Comparison of ENCODE assay signal across 8 cellular contexts in the genomic region with DNA sequence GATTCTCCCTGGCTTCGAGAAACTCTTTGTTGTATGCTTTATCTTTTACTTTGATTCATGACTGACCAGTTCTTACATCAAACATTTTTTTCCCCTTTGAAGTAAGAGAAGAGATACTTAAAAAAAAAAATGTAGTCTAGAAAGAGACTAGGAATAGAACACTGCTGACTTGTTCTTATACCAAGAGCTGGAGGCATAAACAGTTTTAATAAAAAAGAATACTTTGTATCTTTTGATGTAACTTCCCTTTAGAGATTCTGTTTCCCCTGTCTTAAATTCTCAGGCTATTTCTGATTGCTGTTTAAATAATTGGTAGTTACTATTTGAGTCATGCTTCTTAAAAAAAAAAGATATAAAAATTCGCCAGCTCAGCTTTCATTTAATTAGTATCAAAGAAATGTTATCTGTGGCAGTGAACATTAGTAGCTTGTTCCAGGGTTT. TPM values are rescaled to one million over a fixed set of nuclear protein-coding genes. Genes with fewer than 3 reads are reported as not detected.
DNase-seq lines count a peak whose midpoint lies in the region; ATAC-seq and TF ChIP-seq lines count a peak whose summit lies in the region.

No MANE protein-coding gene starts in this region.

- peak overlapping the region; percentile 6 for H3K27ac ChIP-seq in hepatocyte
- peak overlapping the region in 3 of 5 donors; percentile 1 to 28 (median 23) for H3K27ac ChIP-seq in stomach
- peak overlapping the region in 2 of 10 donors; percentile 17 to 29 for H3K27ac ChIP-seq in heart right ventricle

- in situ Hi-C loops in KBM-7 (cut with MboI; ENCODE audit: low pct_unique_long_range_greater_than_20kb, low sequenced_read_pairs), result no loop called here

- TF ChIP-seq POLR2A in stomach (IDR thresholded peaks at IDR 0.05), result no peak

- H3K36me3 Mint-ChIP-seq in activated T-cell treated with anti-CD3 and anti-CD28 coated beads, Interleukin-2, amount 50 U/mL, for 72 hours (ENCODE audit: insufficient read depth in 2 of 2), result peaks cover 6 to 42% of the 10 kb centered on the region in 2 donors
- H3K36me3 Mint-ChIP-seq in activated CD4-positive, alpha-beta memory T cell treated with anti-CD3 and anti-CD28 coated beads, Interleukin-2, amount 10 ng/mL, durations not matched to agents 7 days and 5 days (ENCODE audit: low read depth), result peaks cover 39% of the 10 kb centered on the region

- no peak for DNase-seq in activated T-cell treated with anti-CD3 and anti-CD28 coated beads, Interleukin-2, amount 50 U/mL, for 72 hours
- no peak for DNase-seq in activated T-cell treated with anti-CD3 and anti-CD28 coated beads, Interleukin-2, amount 50 U/mL, for 48 hours
- DNase-seq in activated CD4-positive, alpha-beta memory T cell treated with anti-CD3 and anti-CD28 coated beads, Interleukin-2, amount 10 ng/mL, durations not matched to agents 7 days and 5 days, result no peak
- no peak for DNase-seq in hepatocyte (ENCODE audit: low spot score)
- no peak for DNase-seq in stomach
- DNase-seq in KBM-7, result no peak
- no peak for DNase-seq in heart right ventricle

- TF ChIP-seq CTCF in hepatocyte (IDR thresholded peaks at IDR 0.05; ENCODE audit: poor library complexity), result no peak
- TF ChIP-seq CTCF in stomach (IDR thresholded peaks at IDR 0.05), result no peak
- TF ChIP-seq CTCF in heart right ventricle (IDR thresholded peaks at IDR 0.05), result no peak

- H3K27ac Mint-ChIP-seq in activated T-cell treated with anti-CD3 and anti-CD28 coated beads, Interleukin-2, amount 50 U/mL, for 72 hours, result peak overlapping the region; percentile 64
- peak overlapping the region; percentile 33 for H3K27ac Mint-ChIP-seq in activated CD4-positive, alpha-beta memory T cell treated with anti-CD3 and anti-CD28 coated beads, Interleukin-2, amount 10 ng/mL, durations not matched to agents 7 days and 5 days

- CTCF ChIA-PET in activated CD4-positive, alpha-beta memory T cell treated with anti-CD3 and anti-CD28 coated beads, Interleukin-2, amount 10 ng/mL, durations not matched to agents 7 days and 5 days (lab: Charles Lee), result interaction anchor here (1.7 kb wide), 1 partner anchor 25 kb away, joined by 3 read pairs; no protein-coding TSS in a partner anchor

- H3K9me3 ChIP-seq in hepatocyte (ENCODE audit: low read depth) (no peaks in the 10 kb centered on the region), stomach (no peaks in the 10 kb centered on the region), heart right ventricle (no peaks in the 10 kb centered on the region)

- H3K36me3 ChIP-seq in hepatocyte (replicated peaks; ENCODE audit: insufficient read depth, low read depth) (no peaks in the 10 kb centered on the region), stomach (peaks cover 0 to 8% (median 0%) of the 10 kb centered on the region in 4 donors), heart right ventricle (peaks cover 0 to 11% (median 0%) of the 10 kb centered on the region in 9 donors)

- H2AFZ ChIP-seq in hepatocyte, result no peak overlapping the region

- POLR2A ChIA-PET in activated CD4-positive, alpha-beta memory T cell treated with anti-CD3 and anti-CD28 coated beads, Interleukin-2, amount 10 ng/mL, durations not matched to agents 7 days and 5 days (lab: Charles Lee), result no interaction called here

- H3K9me2 ChIP-seq in hepatocyte (replicated peaks; ENCODE audit: insufficient read depth), result no peaks in the 10 kb centered on the region

- H3K9me3 Mint-ChIP-seq in activated T-cell treated with anti-CD3 and anti-CD28 coated beads, Interleukin-2, amount 50 U/mL, for 72 hours, result no peaks in the 10 kb centered on the region
- no peaks in the 10 kb centered on the region for H3K9me3 Mint-ChIP-seq in activated CD4-positive, alpha-beta memory T cell treated with anti-CD3 and anti-CD28 coated beads, Interleukin-2, amount 10 ng/mL, durations not matched to agents 7 days and 5 days

- peak overlapping the region; percentile 96 to 97 for H3K4me3 Mint-ChIP-seq in activated T-cell treated with anti-CD3 and anti-CD28 coated beads, Interleukin-2, amount 50 U/mL, for 72 hours
- peak overlapping the region; percentile 90 for H3K4me3 Mint-ChIP-seq in activated CD4-positive, alpha-beta memory T cell treated with anti-CD3 and anti-CD28 coated beads, Interleukin-2, amount 10 ng/mL, durations not matched to agents 7 days and 5 days

- peaks cover 93% of the 10 kb centered on the region for H3K79me2 ChIP-seq in hepatocyte

- 44% methylated on average over 2 of the region's 2 CpGs for WGBS in hepatocyte (ENCODE audit: low lambda C conversion rate, missing lambda C conversion rate)
- 11 to 18% (median 17%) methylated on average over 2 of the region's 2 CpGs for WGBS in stomach, 5 donors
- WGBS in heart right ventricle, 2 donors, result 26 to 33% methylated on average over 2 of the region's 2 CpGs

- ATAC-seq in activated T-cell treated with anti-CD3 and anti-CD28 coated beads, Interleukin-2, amount 50 U/mL, for 72 hours (replicated peaks in 1 of 2), result no peak
- ATAC-seq in GM18909 (IDR thresholded peaks at IDR 0.05; ENCODE audit: poor library complexity, unreplicated experiment), result no peak
- no peak for ATAC-seq in heart right ventricle

- peak overlapping the region; percentile 83 for H3K4me2 ChIP-seq in hepatocyte

- no peaks in the 10 kb centered on the region for H3K27me3 Mint-ChIP-seq in activated T-cell treated with anti-CD3 and anti-CD28 coated beads, Interleukin-2, amount 50 U/mL, for 72 hours (ENCODE audit: low read depth)
- H3K27me3 Mint-ChIP-seq in activated CD4-positive, alpha-beta memory T cell treated with anti-CD3 and anti-CD28 coated beads, Interleukin-2, amount 10 ng/mL, durations not matched to agents 7 days and 5 days, result no peaks in the 10 kb centered on the region

- intact Hi-C loops in stomach (cut with DNase I; ENCODE audit: low total_unique reads) (no loop called here), heart right ventricle (cut with DNase I) (no loop called here)

- H3K27me3 ChIP-seq in hepatocyte (no peaks in the 10 kb centered on the region), stomach (no peaks in the 10 kb centered on the region), heart right ventricle (no peaks in the 10 kb centered on the region)

- no peak overlapping the region for H3K4me3 ChIP-seq in hepatocyte
- no peak overlapping the region for H3K4me3 ChIP-seq in stomach
- no peak overlapping the region for H3K4me3 ChIP-seq in heart right ventricle

- no peak for TF ChIP-seq EP300 in stomach (IDR thresholded peaks at IDR 0.05)

- peaks cover 87% of the 10 kb centered on the region for H3K4me1 Mint-ChIP-seq in activated T-cell treated with anti-CD3 and anti-CD28 coated beads, Interleukin-2, amount 50 U/mL, for 72 hours (ENCODE audit: low read depth)
- H3K4me1 Mint-ChIP-seq in activated CD4-positive, alpha-beta memory T cell treated with anti-CD3 and anti-CD28 coated beads, Interleukin-2, amount 10 ng/mL, durations not matched to agents 7 days and 5 days, result peaks cover 79% of the 10 kb centered on the region

- H3K4me1 ChIP-seq in hepatocyte (ENCODE audit: insufficient read depth) (peaks cover 36% of the 10 kb centered on the region), stomach (peaks cover 62 to 87% (median 78%) of the 10 kb centered on the region in 4 donors), heart right ventricle (peaks cover 3 to 85% (median 63%) of the 10 kb centered on the region in 9 donors)

- peaks cover 83% of the 10 kb centered on the region for H4K20me1 ChIP-seq in hepatocyte (ENCODE audit: insufficient read depth, poor library complexity, severe bottlenecking)

RNA-seq across cellular contexts. Expression of gene ASXL1, which starts 4.8 kb away (rescaled TPM):
- total RNA-seq in activated T-cell treated with anti-CD3 and anti-CD28 coated beads, Interleukin-2, amount 50 U/mL, for 72 hours, result 100 to 1,000 TPM; 158 to 168 TPM
- total RNA-seq in activated CD4-positive, alpha-beta memory T cell treated with anti-CD3 and anti-CD28 coated beads, Interleukin-2, amount 10 ng/mL, durations not matched to agents 7 days and 5 days, result 100 to 1,000 TPM; 113 to 118 TPM
- total RNA-seq in hepatocyte, result 59.6 and 82.0 TPM in 2 replicates
- 95.6 and 126 TPM in 2 replicates for polyA plus RNA-seq in hepatocyte
- 100 to 1,000 TPM in 2 of 5 donors, 10 to 100 TPM in 3; 50.4 to 185 (median 75.5) TPM for total RNA-seq in stomach
- polyA plus RNA-seq in stomach, result 10 to 100 TPM in 1 of 3 donors, 1 to 10 TPM in 2; 9.0 to 14.2 (median 9.7) TPM
- total RNA-seq in heart right ventricle, result 10 to 100 TPM; 23.1 to 39.4 (median 29.4) TPM
- 10 to 100 TPM; 10.0 to 27.1 TPM for polyA plus RNA-seq in heart right ventricle
